ENCODE assay signal across 1 cellular context in the genomic region with DNA sequence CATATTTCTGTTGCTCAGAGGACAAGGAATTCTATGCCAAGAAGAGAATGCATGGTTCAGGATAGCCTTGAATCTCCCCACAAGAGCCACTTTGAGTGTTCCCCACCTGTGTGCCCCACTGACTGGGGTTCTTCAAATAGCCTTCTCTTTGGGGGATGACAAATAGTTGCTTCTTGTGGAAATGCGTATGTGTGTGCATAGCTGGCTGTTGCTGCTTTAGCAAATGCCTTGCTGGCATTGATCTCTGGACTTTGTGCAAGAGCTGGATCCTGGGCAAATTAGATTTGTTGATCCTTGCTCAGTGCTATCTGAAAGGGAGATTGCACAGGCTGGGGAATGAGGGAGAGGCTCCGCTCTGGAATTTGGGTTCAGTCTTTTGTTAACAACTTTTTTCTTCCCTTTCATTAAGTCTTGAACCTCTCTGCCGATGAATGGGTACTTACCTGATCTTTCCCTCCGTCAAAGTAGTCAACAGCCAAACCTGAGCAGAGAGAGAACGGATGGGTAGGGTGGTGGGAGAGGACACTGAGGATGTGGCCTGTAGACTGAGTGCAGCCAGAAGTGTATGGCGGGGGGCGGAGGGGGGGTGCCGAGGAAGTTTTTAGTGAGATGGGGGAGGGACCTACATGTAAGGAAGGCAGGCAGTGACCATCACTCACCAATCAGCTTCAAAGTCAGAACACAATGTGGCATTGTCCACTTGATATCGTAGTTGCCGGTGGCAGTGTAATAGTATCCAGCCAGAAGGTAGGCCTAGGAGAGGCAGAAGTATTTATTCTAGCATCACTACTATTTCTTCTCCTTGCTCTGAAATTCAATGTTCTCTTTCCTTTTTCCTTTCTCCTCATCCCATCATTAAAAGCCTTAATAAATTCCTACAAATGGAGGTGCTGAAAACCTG.
A peak's percentile ranks its signal among the peaks of the same experiment; 100 is the strongest.
TF ChIP-seq lines count a peak whose summit lies in the region.

No MANE protein-coding gene starts in this region.

TF ChIP-seq in liver, 16 proteins besides CTCF, POLR2A, EP300 and RAD21 (continued from another document):
- TF ChIP-seq, protein P1, sequence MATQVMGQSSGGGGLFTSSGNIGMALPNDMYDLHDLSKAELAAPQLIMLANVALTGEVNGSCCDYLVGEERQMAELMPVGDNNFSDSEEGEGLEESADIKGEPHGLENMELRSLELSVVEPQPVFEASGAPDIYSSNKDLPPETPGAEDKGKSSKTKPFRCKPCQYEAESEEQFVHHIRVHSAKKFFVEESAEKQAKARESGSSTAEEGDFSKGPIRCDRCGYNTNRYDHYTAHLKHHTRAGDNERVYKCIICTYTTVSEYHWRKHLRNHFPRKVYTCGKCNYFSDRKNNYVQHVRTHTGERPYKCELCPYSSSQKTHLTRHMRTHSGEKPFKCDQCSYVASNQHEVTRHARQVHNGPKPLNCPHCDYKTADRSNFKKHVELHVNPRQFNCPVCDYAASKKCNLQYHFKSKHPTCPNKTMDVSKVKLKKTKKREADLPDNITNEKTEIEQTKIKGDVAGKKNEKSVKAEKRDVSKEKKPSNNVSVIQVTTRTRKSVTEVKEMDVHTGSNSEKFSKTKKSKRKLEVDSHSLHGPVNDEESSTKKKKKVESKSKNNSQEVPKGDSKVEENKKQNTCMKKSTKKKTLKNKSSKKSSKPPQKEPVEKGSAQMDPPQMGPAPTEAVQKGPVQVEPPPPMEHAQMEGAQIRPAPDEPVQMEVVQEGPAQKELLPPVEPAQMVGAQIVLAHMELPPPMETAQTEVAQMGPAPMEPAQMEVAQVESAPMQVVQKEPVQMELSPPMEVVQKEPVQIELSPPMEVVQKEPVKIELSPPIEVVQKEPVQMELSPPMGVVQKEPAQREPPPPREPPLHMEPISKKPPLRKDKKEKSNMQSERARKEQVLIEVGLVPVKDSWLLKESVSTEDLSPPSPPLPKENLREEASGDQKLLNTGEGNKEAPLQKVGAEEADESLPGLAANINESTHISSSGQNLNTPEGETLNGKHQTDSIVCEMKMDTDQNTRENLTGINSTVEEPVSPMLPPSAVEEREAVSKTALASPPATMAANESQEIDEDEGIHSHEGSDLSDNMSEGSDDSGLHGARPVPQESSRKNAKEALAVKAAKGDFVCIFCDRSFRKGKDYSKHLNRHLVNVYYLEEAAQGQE (IDR thresholded peaks at IDR 0.05), result peak; percentile 77
- TF ChIP-seq, protein P2, sequence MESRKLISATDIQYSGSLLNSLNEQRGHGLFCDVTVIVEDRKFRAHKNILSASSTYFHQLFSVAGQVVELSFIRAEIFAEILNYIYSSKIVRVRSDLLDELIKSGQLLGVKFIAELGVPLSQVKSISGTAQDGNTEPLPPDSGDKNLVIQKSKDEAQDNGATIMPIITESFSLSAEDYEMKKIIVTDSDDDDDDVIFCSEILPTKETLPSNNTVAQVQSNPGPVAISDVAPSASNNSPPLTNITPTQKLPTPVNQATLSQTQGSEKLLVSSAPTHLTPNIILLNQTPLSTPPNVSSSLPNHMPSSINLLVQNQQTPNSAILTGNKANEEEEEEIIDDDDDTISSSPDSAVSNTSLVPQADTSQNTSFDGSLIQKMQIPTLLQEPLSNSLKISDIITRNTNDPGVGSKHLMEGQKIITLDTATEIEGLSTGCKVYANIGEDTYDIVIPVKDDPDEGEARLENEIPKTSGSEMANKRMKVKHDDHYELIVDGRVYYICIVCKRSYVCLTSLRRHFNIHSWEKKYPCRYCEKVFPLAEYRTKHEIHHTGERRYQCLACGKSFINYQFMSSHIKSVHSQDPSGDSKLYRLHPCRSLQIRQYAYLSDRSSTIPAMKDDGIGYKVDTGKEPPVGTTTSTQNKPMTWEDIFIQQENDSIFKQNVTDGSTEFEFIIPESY (IDR thresholded peaks at IDR 0.05), result peak; percentile 65
- TF ChIP-seq, protein P3, sequence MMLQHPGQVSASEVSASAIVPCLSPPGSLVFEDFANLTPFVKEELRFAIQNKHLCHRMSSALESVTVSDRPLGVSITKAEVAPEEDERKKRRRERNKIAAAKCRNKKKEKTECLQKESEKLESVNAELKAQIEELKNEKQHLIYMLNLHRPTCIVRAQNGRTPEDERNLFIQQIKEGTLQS (IDR thresholded peaks at IDR 0.05), result no peak
- TF ChIP-seq TAF1 (conservative IDR thresholded peaks at IDR 0.05), result peak; percentile 21
- peak in 1 of 2 donors; percentile 65 for TF ChIP-seq JUND (IDR thresholded peaks at IDR 0.05)
- peak; percentile 38 for TF ChIP-seq NR2F2 (IDR thresholded peaks at IDR 0.05)
- peak in 1 of 2 donors; percentile 74 for TF ChIP-seq GABPA (IDR thresholded peaks at IDR 0.05 in 1 of 2, conservative IDR thresholded peaks at IDR 0.05 in 1 of 2)
